Comparison of ENCODE assay signal across 16 cellular contexts in genomic region chr5:172864747-172865146, GRCh38.
"Had no signal": no experiment of that assay in that cellular context is flagged by ENCODE, and none has a peak within 500 bp of the region (broad histone marks: within the 10 kb centered on the region; RNA-seq: fewer than 3 reads in every experiment).

No MANE protein-coding gene starts in this region.

- H3K4me3 ChIP-seq: lower lobe of right lung, right lobe of liver had no signal

- ATAC-seq: esophagus mucosa, lower lobe of right lung, right lobe of liver, T-cell had no signal

- H3K27me3 Mint-ChIP-seq: activated CD4-positive, alpha-beta memory T cell treated with anti-CD3 and anti-CD28 coated beads for 36 hours; activated naive CD8-positive, alpha-beta T cell treated with anti-CD3 and anti-CD28 coated beads for 36 hours; naive B cell; progenitor cell of endocrine pancreas; T-cell had no signal

- H3K9me3 ChIP-seq: lower lobe of right lung, right lobe of liver had no signal

- H3K27me3 ChIP-seq: right lobe of liver had no signal

- H3K4me3 Mint-ChIP-seq: activated CD4-positive, alpha-beta memory T cell treated with anti-CD3 and anti-CD28 coated beads for 36 hours; activated naive CD8-positive, alpha-beta T cell treated with anti-CD3 and anti-CD28 coated beads for 36 hours; naive B cell; T-cell had no signal

- H3K36me3 ChIP-seq: lower lobe of right lung had no signal

- DNase-seq: activated CD4-positive, alpha-beta memory T cell treated with anti-CD3 and anti-CD28 coated beads for 36 hours; activated gamma-delta T cell treated with Interleukin-2 at 50 U/mL for 16 hours; activated naive CD8-positive, alpha-beta T cell treated with anti-CD3 and anti-CD28 coated beads for 36 hours; activated T-cell treated with anti-CD3 and anti-CD28 coated beads, Interleukin-2, amount 50 U/mL, for 48 hours; aorta; hippocampal formation; lower lobe of right lung; naive B cell; right lobe of liver; stimulated activated CD4-positive, alpha-beta T cell treated with anti-CD3 and anti-CD28 coated beads, Interleukin-12 subunit alpha, Interleukin-12 subunit beta, amount 100 ng/mL, for 4 hours; stimulated activated naive CD4-positive, alpha-beta T cell; T-cell; T1000 had no signal

- H3K36me3 Mint-ChIP-seq: activated CD4-positive, alpha-beta memory T cell treated with anti-CD3 and anti-CD28 coated beads for 36 hours had no signal

- H3K9me3 Mint-ChIP-seq: activated CD4-positive, alpha-beta memory T cell treated with anti-CD3 and anti-CD28 coated beads for 36 hours; activated naive CD8-positive, alpha-beta T cell treated with anti-CD3 and anti-CD28 coated beads for 36 hours; naive B cell; T-cell had no signal

- H3K27ac ChIP-seq: lower lobe of right lung, right lobe of liver, VCaP had no signal

- H3K27ac Mint-ChIP-seq: activated CD4-positive, alpha-beta memory T cell treated with anti-CD3 and anti-CD28 coated beads for 36 hours; activated naive CD8-positive, alpha-beta T cell treated with anti-CD3 and anti-CD28 coated beads for 36 hours; progenitor cell of endocrine pancreas; T-cell had no signal
